8 cellular contexts compared by ENCODE assay signal in genomic region chr6:27687154-27688013, GRCh38.
A peak's percentile ranks its signal among the peaks of the same experiment; 100 is the strongest.
DNase-seq lines count a peak whose midpoint lies in the region; ATAC-seq and TF ChIP-seq lines count a peak whose summit lies in the region.

No MANE protein-coding gene starts in this region.

- DNase-seq in NCI-H1092 treated with DMSO at 0.1 percent for 48 hours (lab: John Stamatoyannopoulos, UW) (peak; percentile 70), T follicular helper cell (ENCODE audit: low read depth) (peak; percentile 63), adipocyte (ENCODE audit: low read depth) (peak; percentile 93), right cardiac atrium (peak; percentile 69 to 85 (median 81)), renal cortical epithelial cell (ENCODE audit: low read depth) (peak; percentile 53), mesenteric fat pad (ENCODE audit: low spot score) (no peak)

- H3K4me1 ChIP-seq in adipocyte (ENCODE audit: control insufficient read depth, insufficient read depth, low read length) (peaks cover 4% of the 10 kb centered on the region), right cardiac atrium (ENCODE audit: control insufficient read depth, insufficient read depth, low read length) (no peaks in the 10 kb centered on the region)

- intact Hi-C loops in right cardiac atrium (cut with DNase I), result no loop called here

- peak overlapping the region; percentile 19 for H3K27ac ChIP-seq in right cardiac atrium (ENCODE audit: low read length)

- TF ChIP-seq CTCF in GM12874 (IDR thresholded peaks at IDR 0.05; ENCODE audit: insufficient read depth, low read depth, low read length), result peak; percentile 88

- 2% methylated on average over 43 of the region's 43 CpGs for WGBS in right cardiac atrium

- H3K9ac ChIP-seq in adipocyte (ENCODE audit: low read length), result peak overlapping the region; percentile 78

- peak; percentile 75 for ATAC-seq in HG02678 (IDR thresholded peaks at IDR 0.05; ENCODE audit: unreplicated experiment)
- ATAC-seq in right cardiac atrium, result peak; percentile 86 to 91

- H3K27me3 ChIP-seq in adipocyte (replicated peaks; ENCODE audit: control insufficient read depth, insufficient read depth, low read length) (no peaks in the 10 kb centered on the region), right cardiac atrium (ENCODE audit: control insufficient read depth, insufficient read depth) (no peaks in the 10 kb centered on the region)

- H3K4me3 ChIP-seq in adipocyte (ENCODE audit: low read length), result peak overlapping the region; percentile 91
- H3K4me3 ChIP-seq in right cardiac atrium (ENCODE audit: low read length), result peak overlapping the region; percentile 68

- no peaks in the 10 kb centered on the region for H3K36me3 ChIP-seq in adipocyte (ENCODE audit: control insufficient read depth, insufficient read depth, low read length, severe bottlenecking)

- H3K9me3 ChIP-seq in adipocyte (ENCODE audit: control insufficient read depth, low read length) (no peaks in the 10 kb centered on the region), right cardiac atrium (ENCODE audit: control insufficient read depth, low read length) (no peaks in the 10 kb centered on the region)
